Comparison of ENCODE assay signal across 16 cellular contexts in genomic region chr4:76709454-76709853, GRCh38.
DNase-seq lines count a peak whose midpoint lies in the region; ATAC-seq and TF ChIP-seq lines count a peak whose summit lies in the region.
"Had no signal": no experiment of that assay in that cellular context is flagged by ENCODE, and none has a peak within 500 bp of the region (broad histone marks: within the 10 kb centered on the region; RNA-seq: fewer than 3 reads in every experiment).

No MANE protein-coding gene starts in this region.

- H3K9me3 ChIP-seq in IMR-90 (ENCODE audit: control insufficient read depth, insufficient read depth, low read length) (no peaks in the 10 kb centered on the region), lung (ENCODE audit: control insufficient read depth in 2 of 2, insufficient read depth in 1 of 2, low read length in 1 of 2) (no peaks in the 10 kb centered on the region), stomach smooth muscle (ENCODE audit: control insufficient read depth in 2 of 2, low read length in 2 of 2) (no peaks in the 10 kb centered on the region)
- no peaks in the 10 kb centered on the region for H3K9me3 ChIP-seq in effector memory CD4-positive, alpha-beta T cell (ENCODE audit: control insufficient read depth, low read length)

- peak overlapping the region; percentile 64 for H3K23ac ChIP-seq in IMR-90 (ENCODE audit: low read depth, low read length)

- peak overlapping the region; percentile 14 to 94; a peak in 3 of 4 replicates for H4K8ac ChIP-seq in IMR-90 (ENCODE audit: low read depth in 2 of 2, low read length in 2 of 2)

- peak overlapping the region; percentile 7; the same call in 1 of the 2 replicates for H3K4me2 ChIP-seq in IMR-90 (ENCODE audit: low read depth, low read length)

- H2BK120ac ChIP-seq in IMR-90 (ENCODE audit: low read depth, low read length), result peak overlapping the region; percentile 81

- no peak for TF ChIP-seq POLR2A in IMR-90 (IDR thresholded peaks at IDR 0.05; ENCODE audit: low read depth, low read length)

- no peak for TF ChIP-seq RAD21 in IMR-90 (IDR thresholded peaks at IDR 0.05; ENCODE audit: low read length)

- intact Hi-C loops in IMR-90 (cut with micrococcal nuclease), result no loop called here

- DNase-seq in IMR-90, result peak; percentile 45
- no peak for DNase-seq in coronary artery (ENCODE audit: low spot score)
- no peak for DNase-seq in lung (ENCODE audit: low spot score)
- DNase-seq in LoVo (ENCODE audit: low spot score), result no peak
- no peak for DNase-seq in effector memory CD4-positive, alpha-beta T cell
- no peak for DNase-seq in GDM1 (lab: John Stamatoyannopoulos, UW)
- DNase-seq in NCI-H187 treated with DMSO at 0.1 percent for 48 hours (lab: John Stamatoyannopoulos, UW), result no peak
- DNase-seq: activated CD4-positive, CD25-positive, alpha-beta regulatory T cell; activated naive CD4-positive, alpha-beta T cell treated with anti-CD3 and anti-CD28 coated beads, Interleukin-2, amount 10 ng/mL, durations not matched to agents 7 days and 5 days; DMS79 treated with DMSO at 0.1 percent for 48 hours; NCI-H1092 treated with DMSO at 0.1 percent for 48 hours; NCI-H2227 treated with DMSO at 0.1 percent for 48 hours; nucleus accumbens had no signal

- H2BK20ac ChIP-seq in IMR-90 (ENCODE audit: low read depth, low read length), result peak overlapping the region; percentile 91

- H3K27ac ChIP-seq in IMR-90 (ENCODE audit: insufficient read depth, low read length) (peak overlapping the region; percentile 77), coronary artery (peak overlapping the region; percentile 30 to 84), lung (ENCODE audit: low read depth in 1 of 2, low read length in 1 of 2) (peak overlapping the region in 1 of 2 donors; percentile 30), stomach smooth muscle (ENCODE audit: low read length) (peak overlapping the region; percentile 53)
- H3K27ac ChIP-seq in effector memory CD4-positive, alpha-beta T cell (ENCODE audit: insufficient read depth, low read length, poor library complexity, severe bottlenecking), result no peak overlapping the region
- H3K27ac ChIP-seq: cardiac muscle cell, epithelial cell of prostate had no signal

- peak overlapping the region; percentile 88 for H2BK5ac ChIP-seq in IMR-90 (ENCODE audit: low read depth, low read length, poor library complexity, severe bottlenecking)

- WGBS in IMR-90 (ENCODE audit: extremely low coverage in 2 of 2, insufficient read length in 1 of 2), 2 experiments, result no CpG with 5 or more reads among the region's 3 CpGs
- WGBS in lung, 2 donors, result 65 to 71% methylated on average over 3 of the region's 3 CpGs

- peak overlapping the region; percentile 82 for H3K4ac ChIP-seq in IMR-90 (ENCODE audit: low read depth, low read length)

- ATAC-seq in IMR-90 (ENCODE audit: low read depth), result peak; percentile 66
- ATAC-seq in lung (ENCODE audit: insufficient read depth, low FRiP score), result peak; percentile 27

- H3K79me1 ChIP-seq in IMR-90 (ENCODE audit: low read depth in 1 of 2, low read length in 2 of 2), result peaks cover 45 to 92% of the 10 kb centered on the region in 2 experiments

- H3K36me3 ChIP-seq in IMR-90 (ENCODE audit: control insufficient read depth, insufficient read depth, low read length) (peaks cover 14% of the 10 kb centered on the region), lung (ENCODE audit: control insufficient read depth in 2 of 2, insufficient read depth in 2 of 2, low read length in 2 of 2) (peaks cover 0 to 6% of the 10 kb centered on the region in 2 donors), stomach smooth muscle (ENCODE audit: control insufficient read depth in 2 of 2, insufficient read depth in 2 of 2, low read length in 2 of 2) (peaks cover 4% of the 10 kb centered on the region in 2 donors)
- H3K36me3 ChIP-seq in effector memory CD4-positive, alpha-beta T cell (ENCODE audit: control insufficient read depth, insufficient read depth, low read length), result no peaks in the 10 kb centered on the region

- H3K27me3 ChIP-seq in IMR-90 (ENCODE audit: control insufficient read depth, insufficient read depth, low read length), result no peaks in the 10 kb centered on the region
- H3K27me3 ChIP-seq in lung (ENCODE audit: control insufficient read depth, insufficient read depth), result no peaks in the 10 kb centered on the region
- H3K27me3 ChIP-seq in stomach smooth muscle (ENCODE audit: control insufficient read depth in 1 of 2, insufficient read depth in 2 of 2, low read length in 2 of 2), result no peaks in the 10 kb centered on the region
- H3K27me3 ChIP-seq in effector memory CD4-positive, alpha-beta T cell (replicated peaks; ENCODE audit: control insufficient read depth, insufficient read depth, low read length, poor library complexity, severe bottlenecking), result no peaks in the 10 kb centered on the region
- H3K27me3 ChIP-seq: cardiac muscle cell had no signal

- H3K18ac ChIP-seq in IMR-90 (ENCODE audit: low read depth, low read length), result peak overlapping the region; percentile 96

- H3K4me1 ChIP-seq in IMR-90 (ENCODE audit: control insufficient read depth, insufficient read depth, low read length), result peaks cover 35% of the 10 kb centered on the region
- H3K4me1 ChIP-seq in lung (ENCODE audit: control insufficient read depth in 2 of 2, insufficient read depth in 2 of 2, low read length in 2 of 2), result peaks cover 1 to 5% of the 10 kb centered on the region in 2 donors
- H3K4me1 ChIP-seq in stomach smooth muscle (ENCODE audit: control insufficient read depth, insufficient read depth, low read length), result peaks cover 26% of the 10 kb centered on the region
- no peaks in the 10 kb centered on the region for H3K4me1 ChIP-seq in effector memory CD4-positive, alpha-beta T cell (ENCODE audit: control insufficient read depth, insufficient read depth, low read length, poor library complexity, severe bottlenecking)

- peak overlapping the region; percentile 71; the same call in 2 of the 3 replicates for H2BK15ac ChIP-seq in IMR-90 (ENCODE audit: low read depth, low read length)

- POLR2A ChIA-PET in IMR-90 (lab: Charles Lee; ENCODE audit: unreplicated experiment), result no interaction called here

- H4K20me1 ChIP-seq in IMR-90 (ENCODE audit: insufficient read depth, low read length), result no peaks in the 10 kb centered on the region

- H2AK5ac ChIP-seq in IMR-90 (ENCODE audit: low read depth, low read length), result peak overlapping the region; percentile 50; the same call in 1 of the 2 replicates

- peaks cover 37% of the 10 kb centered on the region for H3K9me1 ChIP-seq in IMR-90 (ENCODE audit: insufficient read depth, low read length)

- H3K14ac ChIP-seq in IMR-90 (replicated peaks; ENCODE audit: low read depth, low read length), result peak overlapping the region; percentile 96

- H3K4me3 ChIP-seq in IMR-90 (ENCODE audit: insufficient read depth, low read depth, low read length) (no peak overlapping the region), coronary artery (no peak overlapping the region), lung (no peak overlapping the region), stomach smooth muscle (ENCODE audit: low read length in 2 of 2) (peak overlapping the region in 1 of 2 donors; percentile 8)
- no peak overlapping the region for H3K4me3 ChIP-seq in effector memory CD4-positive, alpha-beta T cell (ENCODE audit: insufficient read depth, low read depth, low read length, poor library complexity, severe bottlenecking)
- H3K4me3 ChIP-seq: cardiac muscle cell had no signal

- no peak overlapping the region for H2AK9ac ChIP-seq in IMR-90 (replicated peaks; ENCODE audit: low read depth, low read length, poor library complexity)

- no peak for TF ChIP-seq CTCF in IMR-90 (conservative IDR thresholded peaks at IDR 0.05; ENCODE audit: low read depth, low read length)
- no peak for TF ChIP-seq CTCF in coronary artery (IDR thresholded peaks at IDR 0.05)
- no peak for TF ChIP-seq CTCF in lung (IDR thresholded peaks at IDR 0.05; ENCODE audit: control extremely low read depth, extremely low read depth)

- dilution Hi-C loops in IMR-90 (cut with HindIII; ENCODE audit: low sequenced_read_pairs, unreplicated experiment), result no loop called here

- peak overlapping the region; percentile 71 for H4K5ac ChIP-seq in IMR-90 (ENCODE audit: low read depth, low read length)

- in situ Hi-C loops in IMR-90 (cut with MboI; ENCODE audit: low sequenced_read_pairs), result no loop called here

- peak overlapping the region; percentile 42; the same call in 1 of the 2 replicates for H3K56ac ChIP-seq in IMR-90 (ENCODE audit: extremely low read depth, insufficient read depth, low read length)

- H3K9ac ChIP-seq in IMR-90 (ENCODE audit: low read depth, low read length), result peak overlapping the region; percentile 22; the same call in 1 of the 2 replicates
- no peak overlapping the region for H3K9ac ChIP-seq in stomach smooth muscle (ENCODE audit: low read length in 2 of 2)

- CTCF ChIA-PET in IMR-90 (lab: Yijun Ruan, JAX), result no interaction called here

- peak overlapping the region; percentile 81 for H4K91ac ChIP-seq in IMR-90 (ENCODE audit: insufficient read depth, low read depth, low read length)

- H2AFZ ChIP-seq in IMR-90 (replicated peaks; ENCODE audit: low read length, poor library complexity), result no peak overlapping the region

- no TSS peak for BruUV-seq in IMR-90 (replicated peaks; lab: Mats Ljungman, UMichigan)

TF ChIP-seq in IMR-90, 13 proteins besides CTCF, POLR2A, EP300 and RAD21 (continues in another document):
- TF ChIP-seq MAFK (IDR thresholded peaks at IDR 0.05; ENCODE audit: low read depth, low read length), result no peak
- no peak for TF ChIP-seq SMC3 (IDR thresholded peaks at IDR 0.05; ENCODE audit: low read depth, low read length)
- TF ChIP-seq BHLHE40 (IDR thresholded peaks at IDR 0.05; ENCODE audit: low read depth, low read length), result no peak
- TF ChIP-seq RFX5 (IDR thresholded peaks at IDR 0.05; ENCODE audit: low read depth, low read length), result no peak
- no peak for TF ChIP-seq FOS (IDR thresholded peaks at IDR 0.05; ENCODE audit: low read depth, low read length)
- TF ChIP-seq MXI1 (IDR thresholded peaks at IDR 0.05; ENCODE audit: borderline replicate concordance, low read depth, low read length), result no peak
- no peak for TF ChIP-seq MAZ (IDR thresholded peaks at IDR 0.05; ENCODE audit: borderline replicate concordance, low read depth, low read length)
- TF ChIP-seq NFE2L2 (IDR thresholded peaks at IDR 0.05; ENCODE audit: low read depth, low read length), result no peak
- no peak for TF ChIP-seq USF2 (IDR thresholded peaks at IDR 0.05; ENCODE audit: low read depth, low read length)
